Comparison of ENCODE assay signal across 12 cellular contexts in genomic region chr1:210438928-210439841, GRCh38.
DNase-seq lines count a peak whose midpoint lies in the region; ATAC-seq, FAIRE-seq and TF ChIP-seq lines count a peak whose summit lies in the region.
"Had no signal": no experiment of that assay in that cellular context is flagged by ENCODE, and none has a peak within 500 bp of the region (broad histone marks: within the 10 kb centered on the region; RNA-seq: fewer than 3 reads in every experiment).

No MANE protein-coding gene starts in this region.

- no peak for TF ChIP-seq POLR2A in GM12878 (IDR thresholded peaks at IDR 0.05; ENCODE audit: low read depth, low read length)

- ATAC-seq in GM12878 (peak; percentile 52), GM21367 (IDR thresholded peaks at IDR 0.05; ENCODE audit: unreplicated experiment) (no peak)
- ATAC-seq: stimulated activated effector memory CD8-positive, alpha-beta T cell treated with anti-CD3 and anti-CD28 coated beads, Interleukin-12 subunit alpha, Interleukin-12 subunit beta, amount 100 ng/mL, for 72 hours had no signal

- TF ChIP-seq CTCF in AG09319 (IDR thresholded peaks at IDR 0.05; ENCODE audit: low read depth, low read length): no peak
- no peak for TF ChIP-seq CTCF in GM12878 (IDR thresholded peaks at IDR 0.05 in 2 of 3, conservative IDR thresholded peaks at IDR 0.05 in 1 of 3; ENCODE audit: control insufficient read depth in 2 of 3, extremely low read depth in 1 of 3, insufficient read depth in 1 of 3, low read depth in 3 of 3, low read length in 3 of 3)

- RAD21 ChIA-PET in GM12878 (lab: Charles Lee; ENCODE audit: unreplicated experiment): interaction anchor here (0.9 kb wide), 1 partner anchor 20 kb away, joined by 3 read pairs; no protein-coding TSS in a partner anchor

- TF ChIP-seq RAD21 in GM12878 (IDR thresholded peaks at IDR 0.05; ENCODE audit: insufficient read depth, low read depth, low read length): no peak

- H4K20me1 ChIP-seq in GM12878 (ENCODE audit: control insufficient read depth, insufficient read depth): no peaks in the 10 kb centered on the region

- no peak for FAIRE-seq in GM12878 (lab: Jason Lieb, UNC)

- BruUV-seq in GM12878 (replicated peaks; lab: Mats Ljungman, UMichigan): no TSS peak

- DNase-seq in AG09319 (ENCODE audit: extremely low read depth, low read depth) (peak; percentile 54), GM12878 (ENCODE audit: low read depth, low spot score) (no peak), kidney tubule cell (ENCODE audit: low spot score) (peak; percentile 99), cardiac septum (ENCODE audit: low spot score) (no peak), HUDEP-2 (lab: John Stamatoyannopoulos, UW; ENCODE audit: unreplicated experiment in 76 of 76) (no peak), NCI-H1436 (lab: John Stamatoyannopoulos, UW) (no peak)
- DNase-seq: glutamatergic neuron, NCI-H82, T-helper 2 cell had no signal

- TF ChIP-seq EP300 in GM12878 (IDR thresholded peaks at IDR 0.05; ENCODE audit: borderline replicate concordance in 1 of 2, control insufficient read depth in 1 of 2, low read depth in 2 of 2, low read length in 2 of 2): no peak

- H3K79me2 ChIP-seq in GM12878 (ENCODE audit: control insufficient read depth, insufficient read depth, low read length): no peaks in the 10 kb centered on the region

- H3K4me1 ChIP-seq in HUES6 (ENCODE audit: control insufficient read depth, insufficient read depth, low read length) (peaks cover 15% of the 10 kb centered on the region), GM12878 (ENCODE audit: control insufficient read depth, insufficient read depth, low read length) (no peaks in the 10 kb centered on the region)

- WGBS in GM12878 (ENCODE audit: insufficient coverage, insufficient replicate concordance, low lambda C conversion rate, missing lambda C conversion rate): 25% methylated on average over 7 of the region's 7 CpGs

- in situ Hi-C loops in GM12878 (cut with MboI): no loop called here

- intact Hi-C loops in GM12878 (cut with micrococcal nuclease; ENCODE audit: unreplicated experiment) (no loop called here), cardiac septum (cut with DNase I) (no loop called here)

- POLR2A ChIA-PET in GM12878 (lab: Charles Lee): interaction anchor here (0.6 kb wide), 1 partner anchor 81 kb away, joined by 3 read pairs; no protein-coding TSS in a partner anchor

- SMC1A ChIA-PET in GM12878 (lab: Charles Lee; ENCODE audit: uncharacterized antibody, unreplicated experiment): interaction anchor here (0.6 to 1.4 kb wide), 5 partner anchors 13 to 160 kb away, joined by 3 to 6 read pairs (median 3); no protein-coding TSS in a partner anchor

- no peak overlapping the region for H3K4me2 ChIP-seq in GM12878 (ENCODE audit: control insufficient read depth, insufficient read depth)

- H3K9me3 ChIP-seq in HUES6 (ENCODE audit: control insufficient read depth, insufficient read depth, low read depth, low read length): no peaks in the 10 kb centered on the region
- H3K9me3 ChIP-seq in GM12878 (replicated peaks; ENCODE audit: control insufficient read depth, insufficient read depth, low read length): no peaks in the 10 kb centered on the region

- H3K27ac ChIP-seq in HUES6 (ENCODE audit: low read depth, low read length) (peak overlapping the region; percentile 23; the same call in 1 of the 2 replicates), GM12878 (ENCODE audit: control insufficient read depth, insufficient read depth) (no peak overlapping the region)

- H3K9ac ChIP-seq in HUES6 (ENCODE audit: low read length): peak overlapping the region; percentile 10
- no peak overlapping the region for H3K9ac ChIP-seq in GM12878 (ENCODE audit: control insufficient read depth, insufficient read depth, low read length)

- no peak overlapping the region for H3K4me3 ChIP-seq in HUES6 (ENCODE audit: low read depth, low read length)
- H3K4me3 ChIP-seq in GM12878: no peak overlapping the region

- H3K36me3 ChIP-seq in HUES6 (ENCODE audit: control insufficient read depth, insufficient read depth, low read length) (no peaks in the 10 kb centered on the region), GM12878 (ENCODE audit: control insufficient read depth in 2 of 2, insufficient read depth in 2 of 2, low read length in 1 of 2) (no peaks in the 10 kb centered on the region)

- CTCF ChIA-PET in GM12878 (lab: Yijun Ruan, JAX): interaction anchor here (1.1 to 1.9 kb wide), 3 partner anchors 9 to 14 kb away, joined by 3 to 8 read pairs (median 5); no protein-coding TSS in a partner anchor

- H2AFZ ChIP-seq in GM12878 (ENCODE audit: control insufficient read depth, low read depth, low read length): no peak overlapping the region

- H3K27me3 ChIP-seq in HUES6 (ENCODE audit: control insufficient read depth, insufficient read depth, low read length) (no peaks in the 10 kb centered on the region), GM12878 (replicated peaks in 1 of 2; ENCODE audit: control insufficient read depth in 2 of 2, insufficient read depth in 2 of 2, low read length in 1 of 2) (no peaks in the 10 kb centered on the region)

TF ChIP-seq in GM12878, 131 proteins besides CTCF, POLR2A, EP300 and RAD21:
- TF ChIP-seq KDM1A (IDR thresholded peaks at IDR 0.05; ENCODE audit: borderline replicate concordance): no peak
- no peak for TF ChIP-seq MYC (IDR thresholded peaks at IDR 0.05; ENCODE audit: insufficient read depth, insufficient read length, insufficient replicate concordance, low read length, severe bottlenecking)
- no peak for TF ChIP-seq CHD2 (IDR thresholded peaks at IDR 0.05; ENCODE audit: borderline replicate concordance, low read depth, low read length)
- TF ChIP-seq MTA2 (IDR thresholded peaks at IDR 0.05; ENCODE audit: low read depth): peak; percentile 33; the same call in 1 of the 2 replicates
- peak; percentile 71 for TF ChIP-seq MEF2B (IDR thresholded peaks at IDR 0.05; ENCODE audit: partially characterized antibody, poor library complexity, severe bottlenecking)
- no peak for TF ChIP-seq MXI1 (IDR thresholded peaks at IDR 0.05; ENCODE audit: low read depth, low read length)
- TF ChIP-seq HDAC2 (IDR thresholded peaks at IDR 0.05): no peak
- no peak for TF ChIP-seq RAD51 (IDR thresholded peaks at IDR 0.05)
- TF ChIP-seq PKNOX1 (IDR thresholded peaks at IDR 0.05): peak; percentile 32; the same call in 1 of the 2 replicates
- no peak for TF ChIP-seq IKZF1 (conservative IDR thresholded peaks at IDR 0.05)
- no peak for TF ChIP-seq ZNF207 (IDR thresholded peaks at IDR 0.05; ENCODE audit: borderline replicate concordance)
- TF ChIP-seq WRNIP1 (IDR thresholded peaks at IDR 0.05; ENCODE audit: borderline replicate concordance, low read depth, low read length): no peak
TF ChIP-seq in GM12878: peak in this region for 3.

Comparison
In these comparisons a context has a peak if more than half of its experiments do, and no peak if none do; other contexts are left out.
1. DNase-seq: peak in AG09319 (single experiment) and kidney tubule cell (single experiment); none in GM12878 (single experiment), cardiac septum (single experiment), HUDEP-2 (0 of 76) and NCI-H1436 (single experiment).